Comparison of ENCODE assay signal across 8 cellular contexts in the genomic region with DNA sequence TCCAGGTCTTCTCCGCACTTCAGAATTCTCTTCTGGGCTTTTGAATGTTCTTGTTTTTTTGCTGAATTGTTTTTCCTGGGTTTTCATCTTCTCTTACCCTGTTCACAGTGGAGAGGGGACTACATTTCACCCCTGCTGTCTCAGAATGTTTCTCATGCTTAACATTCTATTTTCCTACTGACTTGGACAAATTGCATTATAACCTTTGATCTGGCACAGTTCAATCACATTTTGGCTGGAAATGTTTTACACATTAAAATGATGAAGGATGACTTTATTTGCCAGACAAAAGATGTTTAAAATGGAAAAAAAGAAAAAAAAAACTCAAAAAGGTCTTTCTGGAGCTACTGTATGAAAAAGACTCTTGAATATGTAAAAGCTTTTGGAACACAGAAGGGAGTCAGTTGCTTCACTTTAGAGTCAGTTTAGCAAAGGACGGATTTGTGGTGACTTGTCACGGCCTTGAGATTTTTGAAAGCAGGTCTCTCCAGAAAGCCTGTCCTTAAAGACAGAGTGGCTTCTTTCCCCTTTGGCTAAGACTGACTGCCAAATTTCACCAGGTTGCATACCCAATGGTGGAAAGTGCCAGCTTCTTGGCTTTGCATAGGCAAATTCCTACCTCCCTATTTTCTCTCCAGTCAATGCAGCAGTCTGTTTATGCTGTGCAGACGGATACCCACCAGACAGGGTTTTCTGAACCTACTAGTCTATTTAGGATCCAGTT.
DNase-seq lines count a peak whose midpoint lies in the region; ATAC-seq and TF ChIP-seq lines count a peak whose summit lies in the region.

No MANE protein-coding gene starts in this region.

- intact Hi-C loops in esophagus squamous epithelium (cut with DNase I) (no loop called here), gastrocnemius medialis (cut with DNase I; ENCODE audit: low total_unique reads) (loop anchor here (5.0 kb wide), 2 partner anchors 71 to 184 kb away; no protein-coding TSS in a partner anchor)

- H3K9me2 ChIP-seq in GM23248 (ENCODE audit: insufficient read depth) = no peaks in the 10 kb centered on the region; the same call in 1 of the 2 replicates

- H4K20me1 ChIP-seq in GM23248 (ENCODE audit: insufficient read depth) = no peaks in the 10 kb centered on the region

- H3K9ac ChIP-seq in GM23248 = no peak overlapping the region

- in situ Hi-C loops in GM23248 (cut with MboI) = no loop called here
- in situ Hi-C loops in gastrocnemius medialis (cut with MboI; ENCODE audit: low sequenced_read_pairs in 4 of 4) = no loop called here
- in situ Hi-C loops in KBM-7 (cut with MboI; ENCODE audit: low pct_unique_long_range_greater_than_20kb, low sequenced_read_pairs) = no loop called here

- peaks cover 38% of the 10 kb centered on the region for H3K4me1 ChIP-seq in GM23248 (ENCODE audit: insufficient read depth)
- H3K4me1 ChIP-seq in esophagus squamous epithelium = peaks cover 50 to 99% (median 79%) of the 10 kb centered on the region in 3 donors
- peaks cover 27% of the 10 kb centered on the region in 2 donors for H3K4me1 ChIP-seq in gastrocnemius medialis

- peak overlapping the region; percentile 73 for H2AFZ ChIP-seq in GM23248

- H3F3A ChIP-seq in GM23248 (ENCODE audit: insufficient read depth) = peaks cover 41% of the 10 kb centered on the region

- no peaks in the 10 kb centered on the region for H3K27me3 ChIP-seq in GM23248 (replicated peaks; ENCODE audit: insufficient read depth)
- no peaks in the 10 kb centered on the region for H3K27me3 ChIP-seq in esophagus squamous epithelium
- H3K27me3 ChIP-seq in gastrocnemius medialis = no peaks in the 10 kb centered on the region

- H3K9me3 ChIP-seq in GM23248 (ENCODE audit: low read depth) (no peaks in the 10 kb centered on the region), esophagus squamous epithelium (no peaks in the 10 kb centered on the region), gastrocnemius medialis (no peaks in the 10 kb centered on the region)

- H3K79me2 ChIP-seq in GM23248 (ENCODE audit: insufficient read depth) = no peaks in the 10 kb centered on the region

- TF ChIP-seq POLR2A in esophagus squamous epithelium (IDR thresholded peaks at IDR 0.05) = no peak
- TF ChIP-seq POLR2A in gastrocnemius medialis (IDR thresholded peaks at IDR 0.05) = no peak

- WGBS in GM23248 (ENCODE audit: low coverage in 1 of 2, low lambda C conversion rate in 2 of 2, missing lambda C conversion rate in 2 of 2), 2 experiments = 81 to 89% methylated on average over 4 of the region's 4 CpGs
- WGBS in esophagus squamous epithelium, 2 donors = 35 to 45% methylated on average over 4 of the region's 4 CpGs

- peak overlapping the region; percentile 69 for H3K4me2 ChIP-seq in GM23248 (ENCODE audit: unreplicated experiment)

- ATAC-seq in SK-N-SH treated with all-trans-retinoic acid at 6 μM for 48 hours (peak; percentile 45), gastrocnemius medialis (no peak), GM21619 (IDR thresholded peaks at IDR 0.05; ENCODE audit: unreplicated experiment) (no peak), HG02623 (IDR thresholded peaks at IDR 0.05; ENCODE audit: unreplicated experiment) (no peak), HG02642 (IDR thresholded peaks at IDR 0.05; ENCODE audit: poor library complexity, unreplicated experiment) (no peak)

- H3K27ac ChIP-seq in GM23248 = peak overlapping the region; percentile 67
- peak overlapping the region; percentile 79 to 89 (median 88) for H3K27ac ChIP-seq in esophagus squamous epithelium
- peak overlapping the region; percentile 17 to 61 (median 24) for H3K27ac ChIP-seq in gastrocnemius medialis

- H3K4me3 ChIP-seq in GM23248 (no peak overlapping the region), esophagus squamous epithelium (no peak overlapping the region), gastrocnemius medialis (no peak overlapping the region)

- DNase-seq in GM23248 (no peak), esophagus squamous epithelium (lab: John Stamatoyannopoulos, UW) (no peak), gastrocnemius medialis (no peak), KBM-7 (no peak)

- TF ChIP-seq CTCF in esophagus squamous epithelium (IDR thresholded peaks at IDR 0.05) = no peak
- no peak for TF ChIP-seq CTCF in gastrocnemius medialis (IDR thresholded peaks at IDR 0.05 in 4 of 5, conservative IDR thresholded peaks at IDR 0.05 in 1 of 5)

- H3K36me3 ChIP-seq in GM23248 (ENCODE audit: low read depth) (no peaks in the 10 kb centered on the region), esophagus squamous epithelium (no peaks in the 10 kb centered on the region), gastrocnemius medialis (no peaks in the 10 kb centered on the region)

TF ChIP-seq in SK-N-SH treated with all-trans-retinoic acid at 6 μM for 48 hours, 23 proteins besides CTCF, POLR2A, EP300 and RAD21:
- TF ChIP-seq ESRRG (CRISPR knock-in tag; IDR thresholded peaks at IDR 0.05) = 0 out of 2 replicates have a peak, but pooled peaks have one; percentile 49
- TF ChIP-seq, protein P1, sequence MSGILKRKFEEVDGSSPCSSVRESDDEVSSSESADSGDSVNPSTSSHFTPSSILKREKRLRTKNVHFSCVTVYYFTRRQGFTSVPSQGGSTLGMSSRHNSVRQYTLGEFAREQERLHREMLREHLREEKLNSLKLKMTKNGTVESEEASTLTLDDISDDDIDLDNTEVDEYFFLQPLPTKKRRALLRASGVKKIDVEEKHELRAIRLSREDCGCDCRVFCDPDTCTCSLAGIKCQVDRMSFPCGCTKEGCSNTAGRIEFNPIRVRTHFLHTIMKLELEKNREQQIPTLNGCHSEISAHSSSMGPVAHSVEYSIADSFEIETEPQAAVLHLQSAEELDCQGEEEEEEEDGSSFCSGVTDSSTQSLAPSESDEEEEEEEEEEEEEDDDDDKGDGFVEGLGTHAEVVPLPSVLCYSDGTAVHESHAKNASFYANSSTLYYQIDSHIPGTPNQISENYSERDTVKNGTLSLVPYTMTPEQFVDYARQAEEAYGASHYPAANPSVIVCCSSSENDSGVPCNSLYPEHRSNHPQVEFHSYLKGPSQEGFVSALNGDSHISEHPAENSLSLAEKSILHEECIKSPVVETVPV (CRISPR knock-in tag; IDR thresholded peaks at IDR 0.05) = 0 out of 2 replicates have a peak, but pooled peaks have one; percentile 15
- TF ChIP-seq ISL1 (CRISPR knock-in tag; IDR thresholded peaks at IDR 0.05) = peak; percentile 59
- TF ChIP-seq, protein P2, sequence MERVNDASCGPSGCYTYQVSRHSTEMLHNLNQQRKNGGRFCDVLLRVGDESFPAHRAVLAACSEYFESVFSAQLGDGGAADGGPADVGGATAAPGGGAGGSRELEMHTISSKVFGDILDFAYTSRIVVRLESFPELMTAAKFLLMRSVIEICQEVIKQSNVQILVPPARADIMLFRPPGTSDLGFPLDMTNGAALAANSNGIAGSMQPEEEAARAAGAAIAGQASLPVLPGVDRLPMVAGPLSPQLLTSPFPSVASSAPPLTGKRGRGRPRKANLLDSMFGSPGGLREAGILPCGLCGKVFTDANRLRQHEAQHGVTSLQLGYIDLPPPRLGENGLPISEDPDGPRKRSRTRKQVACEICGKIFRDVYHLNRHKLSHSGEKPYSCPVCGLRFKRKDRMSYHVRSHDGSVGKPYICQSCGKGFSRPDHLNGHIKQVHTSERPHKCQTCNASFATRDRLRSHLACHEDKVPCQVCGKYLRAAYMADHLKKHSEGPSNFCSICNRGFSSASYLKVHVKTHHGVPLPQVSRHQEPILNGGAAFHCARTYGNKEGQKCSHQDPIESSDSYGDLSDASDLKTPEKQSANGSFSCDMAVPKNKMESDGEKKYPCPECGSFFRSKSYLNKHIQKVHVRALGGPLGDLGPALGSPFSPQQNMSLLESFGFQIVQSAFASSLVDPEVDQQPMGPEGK (CRISPR knock-in tag; IDR thresholded peaks at IDR 0.05; ENCODE audit: borderline replicate concordance) = no peak
- TF ChIP-seq GLIS3 (CRISPR knock-in tag; IDR thresholded peaks at IDR 0.05) = no peak
- TF ChIP-seq TCF4 (CRISPR knock-in tag; IDR thresholded peaks at IDR 0.05; ENCODE audit: borderline replicate concordance) = peak; percentile 48; the same call in 1 of the 2 replicates

Comparison
In these comparisons a context has a peak if more than half of its experiments do, and no peak if none do; other contexts are left out.
1. H3K27ac ChIP-seq: peak in every context shown above with its lines; median percentile 88 in esophagus squamous epithelium; 67 in GM23248; 24 in gastrocnemius medialis.